Comparison of ENCODE assay signal across 8 cellular contexts in genomic region chr17:1647802-1648581, GRCh38. TPM values are rescaled to one million over a fixed set of nuclear protein-coding genes. Genes with fewer than 3 reads are reported as not detected.
DNase-seq lines count a peak whose midpoint lies in the region; ATAC-seq, FAIRE-seq and TF ChIP-seq lines count a peak whose summit lies in the region.

No MANE protein-coding gene starts in this region.

- no peaks in the 10 kb centered on the region for H3K9me3 Mint-ChIP-seq in activated T-helper 2 cell treated with anti-CD3 and anti-CD28 coated beads, Interferon-gamma antibody, Interleukin-2, Interleukin-4, amounts not matched to agents 10 μg/mL and 5 μg/mL and 100 μg/mL, durations not matched to agents 14 hours and 24 hours and 36 hours

- POLR2A ChIA-PET in HEK293T (lab: Yijun Ruan, JAX): interaction anchor here (0.7 kb wide), 1 partner anchor 30 kb away, joined by 4 read pairs; no protein-coding TSS in a partner anchor

- H3K9me3 ChIP-seq in BE2C (no peaks in the 10 kb centered on the region), right cardiac atrium (ENCODE audit: control insufficient read depth, low read length) (no peaks in the 10 kb centered on the region), small intestine (ENCODE audit: control insufficient read depth, low read depth) (no peaks in the 10 kb centered on the region)

- H3K36me3 ChIP-seq in BE2C (peaks cover 23% of the 10 kb centered on the region), small intestine (ENCODE audit: control insufficient read depth in 2 of 2, insufficient read depth in 2 of 2, low read length in 2 of 2) (peaks cover 5 to 16% of the 10 kb centered on the region in 2 donors)

- WGBS in right cardiac atrium: 28% methylated on average over 29 of the region's 29 CpGs
- WGBS in small intestine, 3 donors: 34 to 44% (median 41%) methylated on average over 29 of the region's 29 CpGs

- H3K36me3 Mint-ChIP-seq in activated T-helper 2 cell treated with anti-CD3 and anti-CD28 coated beads, Interferon-gamma antibody, Interleukin-2, Interleukin-4, amounts not matched to agents 10 μg/mL and 5 μg/mL and 100 μg/mL, durations not matched to agents 14 hours and 24 hours and 36 hours (ENCODE audit: low read depth): peaks cover 33% of the 10 kb centered on the region

- ATAC-seq in right cardiac atrium: peak; percentile 0 to 2

- DNase-seq in BE2C (peak; percentile 26), HEK293T (ENCODE audit: extremely low spot score) (peak; percentile 43), right cardiac atrium (peak in 2 of 3 donors; percentile 65 to 84), small intestine (peak; percentile 49), cortex of kidney (lab: John Stamatoyannopoulos, UW) (no peak), H54 (ENCODE audit: insufficient read length, low spot score) (no peak), amniotic stem cell (lab: John Stamatoyannopoulos, UW) (no peak)
- DNase-seq in activated T-helper 2 cell treated with anti-CD3 and anti-CD28 coated beads, Interferon-gamma antibody, Interleukin-2, Interleukin-4, amounts not matched to agents 10 μg/mL and 5 μg/mL and 100 μg/mL, durations not matched to agents 14 hours and 24 hours and 36 hours (ENCODE audit: low spot score): no peak

- intact Hi-C loops in activated T-helper 2 cell treated with anti-CD3 and anti-CD28 coated beads, Interferon-gamma antibody, Interleukin-2, Interleukin-4, amounts not matched to agents 10 μg/mL and 5 μg/mL and 100 μg/mL, durations not matched to agents 14 hours and 24 hours and 36 hours (cut with micrococcal nuclease): loop anchor here (10.0 kb wide), 1 partner anchor 397 kb away; the partner anchor contains the start of gene OVCA2
- intact Hi-C loops in right cardiac atrium (cut with DNase I): loop anchor here in 2 of 4 donors (5.0 kb wide), 1 partner anchor 71 kb away; no protein-coding TSS in a partner anchor

- TF ChIP-seq CTCF in BE2C (IDR thresholded peaks at IDR 0.05; ENCODE audit: low read depth, low read length): no peak

- no peak overlapping the region for H3K27ac Mint-ChIP-seq in activated T-helper 2 cell treated with anti-CD3 and anti-CD28 coated beads, Interferon-gamma antibody, Interleukin-2, Interleukin-4, amounts not matched to agents 10 μg/mL and 5 μg/mL and 100 μg/mL, durations not matched to agents 14 hours and 24 hours and 36 hours

- no peak overlapping the region; the same call in 1 of the 2 replicates for H3K4me3 ChIP-seq in BE2C (ENCODE audit: low read depth, low read length)
- H3K4me3 ChIP-seq in right cardiac atrium (ENCODE audit: low read length): peak overlapping the region; percentile 43
- peak overlapping the region; percentile 33 to 60 for H3K4me3 ChIP-seq in small intestine (ENCODE audit: low read depth in 1 of 2, low read length in 2 of 2)

- no peak for TF ChIP-seq POLR2A in H54 (IDR thresholded peaks at IDR 0.05; ENCODE audit: low read depth, low read length)

- FAIRE-seq in small intestine (lab: Jason Lieb, UNC) (no peak), H54 (lab: Jason Lieb, UNC) (no peak)

- CTCF ChIA-PET in HEK293T (lab: Yijun Ruan, JAX): interaction anchor here (0.6 to 2.9 kb wide), 6 partner anchors 9 to 273 kb away, joined by 3 to 13 read pairs (median 5); no protein-coding TSS in a partner anchor

- no peaks in the 10 kb centered on the region for H3K27me3 Mint-ChIP-seq in activated T-helper 2 cell treated with anti-CD3 and anti-CD28 coated beads, Interferon-gamma antibody, Interleukin-2, Interleukin-4, amounts not matched to agents 10 μg/mL and 5 μg/mL and 100 μg/mL, durations not matched to agents 14 hours and 24 hours and 36 hours (ENCODE audit: low read depth)

- H3K27ac ChIP-seq in right cardiac atrium (ENCODE audit: low read length) (peak overlapping the region; percentile 76), small intestine (ENCODE audit: low read depth in 1 of 2, low read length in 1 of 2) (peak overlapping the region; percentile 56 to 90)

- H3K27me3 ChIP-seq in BE2C (no peaks in the 10 kb centered on the region), right cardiac atrium (ENCODE audit: control insufficient read depth, insufficient read depth) (no peaks in the 10 kb centered on the region), small intestine (ENCODE audit: control insufficient read depth in 2 of 2, insufficient read depth in 2 of 2, low read length in 2 of 2) (no peaks in the 10 kb centered on the region)

- peaks cover 22% of the 10 kb centered on the region for H3K4me1 Mint-ChIP-seq in activated T-helper 2 cell treated with anti-CD3 and anti-CD28 coated beads, Interferon-gamma antibody, Interleukin-2, Interleukin-4, amounts not matched to agents 10 μg/mL and 5 μg/mL and 100 μg/mL, durations not matched to agents 14 hours and 24 hours and 36 hours (ENCODE audit: low read depth)

- peak overlapping the region; percentile 63 for H3K4me3 Mint-ChIP-seq in activated T-helper 2 cell treated with anti-CD3 and anti-CD28 coated beads, Interferon-gamma antibody, Interleukin-2, Interleukin-4, amounts not matched to agents 10 μg/mL and 5 μg/mL and 100 μg/mL, durations not matched to agents 14 hours and 24 hours and 36 hours (ENCODE audit: low read depth)

- H3K4me1 ChIP-seq in BE2C: no peaks in the 10 kb centered on the region
- peaks cover 5% of the 10 kb centered on the region for H3K4me1 ChIP-seq in right cardiac atrium (ENCODE audit: control insufficient read depth, insufficient read depth, low read length)
- H3K4me1 ChIP-seq in small intestine (ENCODE audit: control insufficient read depth in 2 of 2, insufficient read depth in 1 of 2, low read depth in 1 of 2, low read length in 1 of 2): no peaks in the 10 kb centered on the region

TF ChIP-seq in HEK293T, 16 proteins besides CTCF, POLR2A, EP300 and RAD21:
- TF ChIP-seq ELF4 (IDR thresholded peaks at IDR 0.05) (no peak), PKNOX1 (IDR thresholded peaks at IDR 0.05) (no peak), FOXK2 (IDR thresholded peaks at IDR 0.05) (no peak), TARDBP (IDR thresholded peaks at IDR 0.05) (no peak), SP1 (IDR thresholded peaks at IDR 0.05) (no peak), LEF1 (IDR thresholded peaks at IDR 0.05; ENCODE audit: borderline replicate concordance) (no peak), HDGF (IDR thresholded peaks at IDR 0.05; ENCODE audit: borderline replicate concordance) (0 out of 2 replicates have a peak, but pooled peaks have one; percentile 19), ZNF384 (IDR thresholded peaks at IDR 0.05) (no peak)

RNA-seq across cellular contexts. Expression of gene RILP, which starts 1.7 kb away (rescaled TPM):
- polyA plus RNA-seq in BE2C (2012; ENCODE audit: insufficient read depth, insufficient read length, low read depth): 1.1 TPM
- 8.2 and 8.9 TPM in 2 replicates for total RNA-seq in activated T-helper 2 cell treated with anti-CD3 and anti-CD28 coated beads, Interferon-gamma antibody, Interleukin-2, Interleukin-4, amounts not matched to agents 10 μg/mL and 5 μg/mL and 100 μg/mL, durations not matched to agents 14 hours and 24 hours and 36 hours
- total RNA-seq in right cardiac atrium: 10 to 100 TPM; 31.0 to 54.4 (median 48.1) TPM
- polyA plus RNA-seq in right cardiac atrium (75.1 TPM), small intestine (100 to 1,000 TPM in 1 of 3 donors, 10 to 100 TPM in 2; 24.1 to 122 (median 85.7) TPM)

RNA-seq across cellular contexts. Expression of gene SCARF1, which starts 2.5 kb away (rescaled TPM):
- 0.17 TPM for polyA plus RNA-seq in BE2C (2012; ENCODE audit: insufficient read depth, insufficient read length, low read depth)
- total RNA-seq in activated T-helper 2 cell treated with anti-CD3 and anti-CD28 coated beads, Interferon-gamma antibody, Interleukin-2, Interleukin-4, amounts not matched to agents 10 μg/mL and 5 μg/mL and 100 μg/mL, durations not matched to agents 14 hours and 24 hours and 36 hours: 3.3 and 3.4 TPM in 2 replicates
- total RNA-seq in right cardiac atrium: 10 to 100 TPM in 3 of 4 donors, 1 to 10 TPM in 1; 9.9 to 15.6 (median 13.9) TPM
- polyA plus RNA-seq in right cardiac atrium (7.7 TPM), small intestine (1 to 10 TPM; 7.7 to 10.0 (median 8.9) TPM)

RNA-seq across cellular contexts. Expression of gene SLC43A2, which starts 19.4 kb away (rescaled TPM):
- 8.0 TPM for polyA plus RNA-seq in BE2C (2012; ENCODE audit: insufficient read depth, insufficient read length, low read depth)
- 2.3 and 2.4 TPM in 2 replicates for total RNA-seq in activated T-helper 2 cell treated with anti-CD3 and anti-CD28 coated beads, Interferon-gamma antibody, Interleukin-2, Interleukin-4, amounts not matched to agents 10 μg/mL and 5 μg/mL and 100 μg/mL, durations not matched to agents 14 hours and 24 hours and 36 hours
- total RNA-seq in right cardiac atrium: 1 to 10 TPM; 4.2 to 6.7 (median 5.6) TPM
- 3.4 TPM for polyA plus RNA-seq in right cardiac atrium
- polyA plus RNA-seq in small intestine: 10 to 100 TPM in 1 of 3 donors, 1 to 10 TPM in 2; 2.9 to 16.3 (median 3.5) TPM

RNA-seq across cellular contexts. Expression of gene PRPF8, which starts 36.7 kb away (rescaled TPM):
- polyA plus RNA-seq in BE2C (2012; ENCODE audit: insufficient read depth, insufficient read length, low read depth): 679 TPM
- total RNA-seq in activated T-helper 2 cell treated with anti-CD3 and anti-CD28 coated beads, Interferon-gamma antibody, Interleukin-2, Interleukin-4, amounts not matched to agents 10 μg/mL and 5 μg/mL and 100 μg/mL, durations not matched to agents 14 hours and 24 hours and 36 hours: 435 and 439 TPM in 2 replicates
- total RNA-seq in right cardiac atrium: 100 to 1,000 TPM; 134 to 187 (median 152) TPM
- 72.1 TPM for polyA plus RNA-seq in right cardiac atrium
- polyA plus RNA-seq in small intestine: 10 to 100 TPM; 61.1 to 87.2 (median 62.8) TPM

Comparison
In these comparisons a context has a peak if more than half of its experiments do, and no peak if none do; other contexts are left out.
1. DNase-seq: peak in BE2C (single experiment), HEK293T (single experiment), right cardiac atrium (2 of 3) and small intestine (single experiment); none in activated T-helper 2 cell treated with anti-CD3 and anti-CD28 coated beads, Interferon-gamma antibody, Interleukin-2, Interleukin-4, amounts not matched to agents 10 μg/mL and 5 μg/mL and 100 μg/mL, durations not matched to agents 14 hours and 24 hours and 36 hours (single experiment), cortex of kidney (single experiment), H54 (single experiment) and amniotic stem cell (single experiment).